2 cellular contexts compared by ENCODE assay signal in genomic region chr15:79897380-79897678, GRCh38.
TF ChIP-seq lines count a peak whose summit lies in the region.

No MANE protein-coding gene starts in this region.

TF ChIP-seq in HEK293, 187 proteins besides CTCF, POLR2A, EP300 and RAD21 (continued from another document):
- no peak for TF ChIP-seq ZNF629 (tag by site-specific recombination; IDR thresholded peaks at IDR 0.05)
- no peak for TF ChIP-seq PRDM4 (tag by site-specific recombination; IDR thresholded peaks at IDR 0.05)
- TF ChIP-seq ZBTB48 (tag by site-specific recombination; IDR thresholded peaks at IDR 0.05) = peak; percentile 17
- TF ChIP-seq ZNF626 (tag by site-specific recombination; IDR thresholded peaks at IDR 0.05) = no peak; the same call in 1 of the 2 replicates
- no peak for TF ChIP-seq ZNF48 (tag by site-specific recombination; IDR thresholded peaks at IDR 0.05)
- 0 out of 2 replicates have a peak, but pooled peaks have one; percentile 2 for TF ChIP-seq ZNF184 (tag by site-specific recombination; IDR thresholded peaks at IDR 0.05)
- TF ChIP-seq, protein P1, sequence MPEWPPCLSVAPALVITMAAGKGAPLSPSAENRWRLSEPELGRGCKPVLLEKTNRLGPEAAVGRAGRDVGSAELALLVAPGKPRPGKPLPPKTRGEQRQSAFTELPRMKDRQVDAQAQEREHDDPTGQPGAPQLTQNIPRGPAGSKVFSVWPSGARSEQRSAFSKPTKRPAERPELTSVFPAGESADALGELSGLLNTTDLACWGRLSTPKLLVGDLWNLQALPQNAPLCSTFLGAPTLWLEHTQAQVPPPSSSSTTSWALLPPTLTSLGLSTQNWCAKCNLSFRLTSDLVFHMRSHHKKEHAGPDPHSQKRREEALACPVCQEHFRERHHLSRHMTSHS (tag by site-specific recombination; IDR thresholded peaks at IDR 0.05) = no peak
- TF ChIP-seq ZEB2 (tag by site-specific recombination; IDR thresholded peaks at IDR 0.05) = peak; percentile 27; the same call in 1 of the 2 replicates
TF ChIP-seq in HEK293: peak in this region for 3.

TF ChIP-seq in WTC11, 78 proteins besides CTCF, POLR2A, EP300 and RAD21 (continued from another document):
- TF ChIP-seq AR (CRISPR knock-in tag; IDR thresholded peaks at IDR 0.05) = no peak
- TF ChIP-seq TEAD4 (CRISPR knock-in tag; IDR thresholded peaks at IDR 0.05) = no peak
TF ChIP-seq in WTC11: peak in this region for 0.
